Comparison of ENCODE assay signal across 20 cellular contexts in the genomic region with DNA sequence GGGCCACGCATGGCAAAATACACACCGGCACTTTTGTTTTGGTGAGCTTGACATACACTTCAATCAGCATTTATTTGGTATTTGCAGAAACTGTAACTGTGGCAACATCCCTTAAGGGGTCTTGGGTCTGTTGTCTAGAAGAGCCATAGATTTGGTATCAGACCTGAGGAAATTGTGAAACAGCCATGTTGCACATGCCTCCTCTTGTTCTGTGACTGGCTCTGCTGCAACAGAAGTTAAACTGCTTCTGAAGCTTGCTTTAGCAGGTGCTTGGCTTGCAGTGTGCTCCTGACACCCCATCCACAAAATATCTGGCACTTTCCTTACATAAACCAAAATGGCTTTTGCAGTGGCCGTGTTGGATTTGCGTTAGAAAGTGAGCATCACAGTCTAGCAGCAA.
"Had no signal": no experiment of that assay in that cellular context is flagged by ENCODE, and none has a peak within 500 bp of the region (broad histone marks: within the 10 kb centered on the region; RNA-seq: fewer than 3 reads in every experiment).

No MANE protein-coding gene starts in this region.

- H3K4me3 ChIP-seq: gastrocnemius medialis, heart right ventricle, left ventricle myocardium inferior, lower lobe of right lung, pancreas, thyroid gland, upper lobe of right lung, vagina had no signal

- H3K9me3 ChIP-seq: gastrocnemius medialis, heart right ventricle, left ventricle myocardium inferior, lower lobe of right lung, pancreas, thyroid gland, upper lobe of right lung, vagina had no signal

- H3K27ac Mint-ChIP-seq: naive B cell, nephron, progenitor cell of endocrine pancreas had no signal

- H3K27me3 ChIP-seq: gastrocnemius medialis, thyroid gland, upper lobe of right lung, vagina had no signal

- H3K4me1 Mint-ChIP-seq: naive B cell, nephron had no signal

- H3K36me3 ChIP-seq: gastrocnemius medialis, heart right ventricle, left ventricle myocardium inferior, lower lobe of right lung, pancreas, thyroid gland, upper lobe of right lung, vagina had no signal

- H3K27ac ChIP-seq: gastrocnemius medialis, heart right ventricle, left ventricle myocardium inferior, lower lobe of right lung, pancreas, thyroid gland, upper lobe of right lung, vagina had no signal

- H3K4me3 Mint-ChIP-seq: naive B cell, nephron had no signal

- ATAC-seq: gastrocnemius medialis, heart right ventricle, lower lobe of right lung, pancreas, right cardiac atrium, upper lobe of right lung had no signal

- H3K36me3 Mint-ChIP-seq: naive B cell had no signal

- DNase-seq: effector memory CD4-positive, alpha-beta T cell; erythroblast; gastrocnemius medialis; heart right ventricle; hypothalamus; left ventricle myocardium inferior; lower lobe of right lung; mesenchymal stem cell; naive B cell; occipital lobe; pancreas; right cardiac atrium; small intestine; stimulated activated CD4-positive, alpha-beta T cell treated with anti-CD3 and anti-CD28 coated beads, Interleukin-12 subunit alpha, Interleukin-12 subunit beta, amount 100 ng/mL, for 4 hours; stimulated activated naive CD4-positive, alpha-beta T cell; thyroid gland; upper lobe of right lung had no signal

- H3K4me1 ChIP-seq: gastrocnemius medialis, heart right ventricle, left ventricle myocardium inferior, lower lobe of right lung, pancreas, thyroid gland, upper lobe of right lung, vagina had no signal
